Comparison of ENCODE assay signal across 23 cellular contexts in genomic region chr2:61582191-61582590, GRCh38. TPM values are rescaled to one million over a fixed set of nuclear protein-coding genes. Genes with fewer than 3 reads are reported as not detected.
DNase-seq lines count a peak whose midpoint lies in the region; ATAC-seq, FAIRE-seq and TF ChIP-seq lines count a peak whose summit lies in the region.
"Had no signal": no experiment of that assay in that cellular context is flagged by ENCODE, and none has a peak within 500 bp of the region (broad histone marks: within the 10 kb centered on the region; RNA-seq: fewer than 3 reads in every experiment).

No MANE protein-coding gene starts in this region.

- H3K27ac ChIP-seq in iPS-18a (ENCODE audit: low read length) (peak overlapping the region; percentile 32), thyroid gland (no peak overlapping the region)
- H3K27ac ChIP-seq: adrenal gland; BLaER1 treated with 17β-estradiol and CSF1 and Interleukin-3, amounts not matched to agents 10 nM and 100 nM had no signal

- intact Hi-C loops in thyroid gland (cut with DNase I) = no loop called here

- no peak overlapping the region for H3K4me3 Mint-ChIP-seq in stimulated activated naive CD8-positive, alpha-beta T cell treated with anti-CD3 and anti-CD28 coated beads, Interleukin-15, amount 100 ng/mL, for 72 hours
- peak overlapping the region; percentile 19 for H3K4me3 Mint-ChIP-seq in WTC11
- H3K4me3 Mint-ChIP-seq: activated B cell treated with CpG ODN at 0.5 μM for 24 hours; activated CD4-positive, alpha-beta memory T cell treated with anti-CD3 and anti-CD28 coated beads for 36 hours; effector memory CD8-positive, alpha-beta T cell; HFFc6; nephron progenitor cell had no signal

- POLR2A ChIA-PET in WTC11 (lab: Charles Lee) = interaction anchor here (3.4 kb wide), 1 partner anchor 44 kb away, joined by 16 read pairs; the partner anchor contains the start of gene XPO1

- WGBS in thyroid gland, 2 donors = 31 to 36% methylated on average over 3 of the region's 3 CpGs

- H3K27me3 ChIP-seq in iPS-18a (ENCODE audit: control insufficient read depth, insufficient read depth, low read length) = no peaks in the 10 kb centered on the region
- no peaks in the 10 kb centered on the region for H3K27me3 ChIP-seq in thyroid gland
- H3K27me3 ChIP-seq: adrenal gland; BLaER1 treated with 17β-estradiol and CSF1 and Interleukin-3, amounts not matched to agents 10 nM and 100 nM had no signal

- H3K27ac Mint-ChIP-seq in stimulated activated naive CD8-positive, alpha-beta T cell treated with anti-CD3 and anti-CD28 coated beads, Interleukin-15, amount 100 ng/mL, for 72 hours = no peak overlapping the region
- peak overlapping the region; percentile 98 for H3K27ac Mint-ChIP-seq in WTC11
- H3K27ac Mint-ChIP-seq: activated B cell treated with CpG ODN at 0.5 μM for 24 hours; activated CD4-positive, alpha-beta memory T cell treated with anti-CD3 and anti-CD28 coated beads for 36 hours; effector memory CD8-positive, alpha-beta T cell; HFFc6; nephron progenitor cell; progenitor cell of endocrine pancreas had no signal

- no peak for DNase-seq in stimulated activated naive CD8-positive, alpha-beta T cell treated with anti-CD3 and anti-CD28 coated beads, Interleukin-15, Interleukin-2, amounts not matched to agents 100 U/mL and 50 U/mL, for 24 hours
- no peak for DNase-seq in stimulated activated naive CD8-positive, alpha-beta T cell treated with anti-CD3 and anti-CD28 coated beads, Interleukin-15, amount 100 ng/mL, for 72 hours
- no peak for DNase-seq in WTC11 (ENCODE audit: low spot score)
- peak; percentile 3 to 8 for DNase-seq in thyroid gland
- no peak for DNase-seq in RCC 7860 (ENCODE audit: low spot score)
- DNase-seq: activated B cell treated with CpG ODN at 0.5 μM for 24 hours; activated CD4-positive, alpha-beta memory T cell treated with anti-CD3 and anti-CD28 coated beads for 36 hours; activated gamma-delta T cell treated with Interleukin-2 at 50 U/mL for 16 hours; adrenal gland; Caco-2; effector memory CD8-positive, alpha-beta T cell; HFFc6; NCI-H1105 treated with DMSO at 0.1 percent for 48 hours; NCI-H524 treated with DMSO at 0.1 percent for 48 hours; nephron progenitor cell; T-helper 9 cell had no signal

- H3K4me3 ChIP-seq in iPS-18a (ENCODE audit: low read length) = peak overlapping the region; percentile 23
- H3K4me3 ChIP-seq in thyroid gland (replicated peaks in 1 of 3) = no peak overlapping the region
- H3K4me3 ChIP-seq: adrenal gland; BLaER1 treated with 17β-estradiol and CSF1 and Interleukin-3, amounts not matched to agents 10 nM and 100 nM had no signal

- TF ChIP-seq POLR2A in thyroid gland (IDR thresholded peaks at IDR 0.05) = no peak

- H3K36me3 ChIP-seq in iPS-18a (ENCODE audit: control insufficient read depth, low read depth, low read length) = no peaks in the 10 kb centered on the region
- no peaks in the 10 kb centered on the region for H3K36me3 ChIP-seq in thyroid gland
- H3K36me3 ChIP-seq: adrenal gland; BLaER1 treated with 17β-estradiol and CSF1 and Interleukin-3, amounts not matched to agents 10 nM and 100 nM had no signal

- peak overlapping the region; percentile 24 for H3K9ac ChIP-seq in iPS-18a (ENCODE audit: low read length)
- H3K9ac ChIP-seq: BLaER1 treated with 17β-estradiol and CSF1 and Interleukin-3, amounts not matched to agents 10 nM and 100 nM had no signal

- FAIRE-seq in RCC 7860 (lab: Jason Lieb, UNC) = no peak
- FAIRE-seq: colon, HepG2 had no signal

- no peak for TF ChIP-seq CTCF in WTC11 (IDR thresholded peaks at IDR 0.05)
- TF ChIP-seq CTCF in thyroid gland (IDR thresholded peaks at IDR 0.05) = no peak

- peaks cover 6% of the 10 kb centered on the region for H3K4me1 Mint-ChIP-seq in stimulated activated naive CD8-positive, alpha-beta T cell treated with anti-CD3 and anti-CD28 coated beads, Interleukin-15, amount 100 ng/mL, for 72 hours
- H3K4me1 Mint-ChIP-seq in WTC11 = peaks cover 24% of the 10 kb centered on the region
- H3K4me1 Mint-ChIP-seq: activated B cell treated with CpG ODN at 0.5 μM for 24 hours had no signal

- H3K36me3 Mint-ChIP-seq in WTC11 = no peaks in the 10 kb centered on the region
- H3K36me3 Mint-ChIP-seq: activated CD4-positive, alpha-beta memory T cell treated with anti-CD3 and anti-CD28 coated beads for 36 hours had no signal

- H3K9me3 ChIP-seq in iPS-18a (ENCODE audit: control insufficient read depth, low read depth, low read length) (no peaks in the 10 kb centered on the region), thyroid gland (no peaks in the 10 kb centered on the region)
- H3K9me3 ChIP-seq: adrenal gland, Caco-2 had no signal

- H3K27me3 Mint-ChIP-seq in stimulated activated naive CD8-positive, alpha-beta T cell treated with anti-CD3 and anti-CD28 coated beads, Interleukin-15, amount 100 ng/mL, for 72 hours = no peaks in the 10 kb centered on the region
- no peaks in the 10 kb centered on the region for H3K27me3 Mint-ChIP-seq in WTC11 (ENCODE audit: low read depth)
- H3K27me3 Mint-ChIP-seq: activated B cell treated with CpG ODN at 0.5 μM for 24 hours; activated CD4-positive, alpha-beta memory T cell treated with anti-CD3 and anti-CD28 coated beads for 36 hours; effector memory CD8-positive, alpha-beta T cell; progenitor cell of endocrine pancreas had no signal

- CTCF ChIA-PET in WTC11 (lab: Charles Lee) = interaction anchor here (0.6 to 1.1 kb wide), 2 partner anchors 15 to 54 kb away, joined by 3 read pairs; no protein-coding TSS in a partner anchor

- no peaks in the 10 kb centered on the region for H3K9me3 Mint-ChIP-seq in stimulated activated naive CD8-positive, alpha-beta T cell treated with anti-CD3 and anti-CD28 coated beads, Interleukin-15, amount 100 ng/mL, for 72 hours
- H3K9me3 Mint-ChIP-seq in WTC11 = peaks cover 4% of the 10 kb centered on the region; the same call in 1 of the 2 replicates
- H3K9me3 Mint-ChIP-seq: activated B cell treated with CpG ODN at 0.5 μM for 24 hours; activated CD4-positive, alpha-beta memory T cell treated with anti-CD3 and anti-CD28 coated beads for 36 hours; effector memory CD8-positive, alpha-beta T cell; HFFc6; nephron progenitor cell had no signal

- peak; percentile 36 for ATAC-seq in stimulated activated naive CD8-positive, alpha-beta T cell treated with anti-CD3 and anti-CD28 coated beads, Interleukin-15, Interleukin-2, amounts not matched to agents 100 U/mL and 50 U/mL, for 24 hours
- no peak for ATAC-seq in stimulated activated naive CD8-positive, alpha-beta T cell treated with anti-CD3 and anti-CD28 coated beads, Interleukin-15, amount 100 ng/mL, for 72 hours
- ATAC-seq in WTC11 (peak; percentile 94), GM21423 (IDR thresholded peaks at IDR 0.05; ENCODE audit: unreplicated experiment) (no peak), GM21717 (IDR thresholded peaks at IDR 0.05; ENCODE audit: unreplicated experiment) (no peak)
- ATAC-seq: effector memory CD8-positive, alpha-beta T cell; HepG2 had no signal

- H3K4me1 ChIP-seq in iPS-18a (ENCODE audit: control insufficient read depth, low read depth, low read length) (peaks cover 16% of the 10 kb centered on the region), thyroid gland (peaks cover 0 to 8% of the 10 kb centered on the region in 2 donors)
- H3K4me1 ChIP-seq: adrenal gland, Caco-2 had no signal

TF ChIP-seq in WTC11, 78 proteins besides CTCF, POLR2A, EP300 and RAD21:
- TF ChIP-seq TEAD1 (CRISPR knock-in tag; IDR thresholded peaks at IDR 0.05) = peak; percentile 64; the same call in 1 of the 2 replicates
- no peak for TF ChIP-seq TP53 (CRISPR knock-in tag; IDR thresholded peaks at IDR 0.05)

RNA-seq across cellular contexts. Expression of gene XPO1, which starts 44.0 kb away (rescaled TPM):
- 258 to 272 TPM (median 260 TPM) in 3 replicates for total RNA-seq in WTC11 (2021)
- 100 to 1,000 TPM; 104 to 128 (median 118) TPM for total RNA-seq in thyroid gland

Comparison
In these comparisons a context has a peak if more than half of its experiments do, and no peak if none do; other contexts are left out.
1. ATAC-seq: peak in stimulated activated naive CD8-positive, alpha-beta T cell treated with anti-CD3 and anti-CD28 coated beads, Interleukin-15, Interleukin-2, amounts not matched to agents 100 U/mL and 50 U/mL, for 24 hours (single experiment) and WTC11 (single experiment); none in stimulated activated naive CD8-positive, alpha-beta T cell treated with anti-CD3 and anti-CD28 coated beads, Interleukin-15, amount 100 ng/mL, for 72 hours (single experiment), GM21423 (single experiment) and GM21717 (single experiment).
2. DNase-seq: peak in thyroid gland (2 of 2); none in stimulated activated naive CD8-positive, alpha-beta T cell treated with anti-CD3 and anti-CD28 coated beads, Interleukin-15, Interleukin-2, amounts not matched to agents 100 U/mL and 50 U/mL, for 24 hours (single experiment), stimulated activated naive CD8-positive, alpha-beta T cell treated with anti-CD3 and anti-CD28 coated beads, Interleukin-15, amount 100 ng/mL, for 72 hours (0 of 2), WTC11 (single experiment) and RCC 7860 (single experiment).